22 cellular contexts compared by ENCODE assay signal in the genomic region with DNA sequence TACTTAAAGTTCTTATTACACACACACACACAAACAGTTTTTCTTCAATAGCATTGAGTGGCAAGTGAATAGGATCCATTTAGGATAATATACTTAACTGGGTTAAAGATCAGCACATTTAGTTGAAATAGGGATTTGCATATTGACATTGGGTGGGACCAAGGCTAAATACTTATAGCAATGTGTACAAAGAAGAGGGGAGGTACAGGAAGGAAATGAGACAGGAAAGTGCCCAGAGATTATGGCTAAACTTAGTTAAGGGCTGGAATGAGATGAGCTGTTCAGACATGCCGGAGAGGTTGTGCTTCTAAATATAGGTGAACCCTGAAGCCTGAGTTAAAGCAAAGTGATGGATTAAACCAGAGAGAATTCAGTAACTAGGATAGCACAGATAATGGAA.
"Had no signal": no experiment of that assay in that cellular context is flagged by ENCODE, and none has a peak within 500 bp of the region (broad histone marks: within the 10 kb centered on the region; RNA-seq: fewer than 3 reads in every experiment).

No MANE protein-coding gene starts in this region.

- DNase-seq: activated CD4-positive, alpha-beta T cell treated with anti-CD3 and anti-CD28 coated beads for 1 hour; activated CD8-positive, alpha-beta memory T cell treated with anti-CD3 and anti-CD28 coated beads for 24 hours; activated CD8-positive, alpha-beta memory T cell treated with anti-CD3 and anti-CD28 coated beads, Interleukin-2, amount 50 U/mL, for 48 hours; activated gamma-delta T cell; activated T-cell treated with anti-CD3 and anti-CD28 coated beads, Interleukin-2, amount 50 U/mL, for 72 hours; dermis blood vessel endothelial cell; erythroblast; gastrocnemius medialis; head of caudate nucleus; natural killer cell; ovary; sigmoid colon; stimulated activated CD4-positive, alpha-beta T cell treated with anti-CD3 and anti-CD28 coated beads, Interleukin-12 subunit alpha, Interleukin-12 subunit beta, amount 100 ng/mL, for 4 hours; stimulated activated CD4-positive, alpha-beta T cell treated with anti-CD3 and anti-CD28 coated beads, Interleukin-1b, Interleukin-23, amount 100 ng/mL, for 48 hours; stimulated activated naive CD4-positive, alpha-beta T cell treated with Interleukin-2 at 50 U/mL for 16 hours; substantia nigra; T1000; uterus had no signal

- H3K27me3 ChIP-seq: ascending aorta, breast epithelium, gastrocnemius medialis, ovary, sigmoid colon, tibial nerve, uterus had no signal

- H3K4me1 ChIP-seq: ascending aorta, tibial nerve, uterus had no signal

- H3K36me3 ChIP-seq: ascending aorta, breast epithelium, gastrocnemius medialis, ovary, sigmoid colon, tibial nerve, uterus had no signal

- H3K27ac ChIP-seq: ascending aorta, breast epithelium, ovary, sigmoid colon, tibial nerve, uterus had no signal

- H3K27ac Mint-ChIP-seq: activated naive CD4-positive, alpha-beta T cell treated with anti-CD3 and anti-CD28 coated beads, Interleukin-2, amount 50 U/mL, for 24 hours; activated T-cell treated with anti-CD3 and anti-CD28 coated beads, Interleukin-2, amount 50 U/mL, for 72 hours; natural killer cell had no signal

- H3K4me3 ChIP-seq: ascending aorta, breast epithelium, gastrocnemius medialis, ovary, sigmoid colon, tibial nerve, uterus had no signal

- H3K9me3 ChIP-seq: ascending aorta, breast epithelium, gastrocnemius medialis, ovary, sigmoid colon, tibial nerve, uterus had no signal

- H3K36me3 Mint-ChIP-seq: activated naive CD4-positive, alpha-beta T cell treated with anti-CD3 and anti-CD28 coated beads, Interleukin-2, amount 50 U/mL, for 24 hours; natural killer cell had no signal

- ATAC-seq: activated T-cell treated with anti-CD3 and anti-CD28 coated beads, Interleukin-2, amount 50 U/mL, for 72 hours; gastrocnemius medialis; natural killer cell had no signal

- H3K4me3 Mint-ChIP-seq: activated naive CD4-positive, alpha-beta T cell treated with anti-CD3 and anti-CD28 coated beads, Interleukin-2, amount 50 U/mL, for 24 hours; activated T-cell treated with anti-CD3 and anti-CD28 coated beads, Interleukin-2, amount 50 U/mL, for 72 hours; natural killer cell had no signal
